Comparison of ENCODE assay signal across 2 cellular contexts in the genomic region with DNA sequence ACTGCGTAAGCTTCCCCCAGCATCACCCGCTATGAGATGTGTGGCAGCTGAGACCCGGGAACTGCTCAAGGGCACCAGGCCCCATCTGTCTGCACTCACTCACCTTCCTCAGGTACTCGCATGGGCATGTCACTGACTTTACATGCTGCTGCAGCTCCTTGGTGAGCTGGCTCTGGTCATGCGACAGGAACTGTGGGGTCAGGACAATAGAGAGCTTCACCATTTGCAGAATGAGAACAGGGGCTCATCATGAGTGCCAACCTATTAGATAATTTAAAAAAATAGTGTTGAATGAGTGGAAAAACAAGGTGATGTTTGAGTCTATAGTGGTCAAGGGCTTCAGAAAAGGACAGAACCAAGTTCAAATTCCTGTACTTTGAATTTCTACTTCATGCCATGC. TPM values are rescaled to one million over a fixed set of nuclear protein-coding genes. Genes with fewer than 3 reads are reported as not detected.
"Had no signal": no experiment of that assay in that cellular context is flagged by ENCODE, and none has a peak within 500 bp of the region (broad histone marks: within the 10 kb centered on the region; RNA-seq: fewer than 3 reads in every experiment).

No MANE protein-coding gene starts in this region.

RNA-seq across cellular contexts. Expression of gene NPIPB6, which starts 0.7 kb away (rescaled TPM):
- total RNA-seq: activated naive CD8-positive, alpha-beta T cell treated with anti-CD3 and anti-CD28 coated beads for 36 hours had no signal

RNA-seq across cellular contexts. Expression of gene EIF3CL, which starts 41.0 kb away (rescaled TPM):
- polyA plus RNA-seq: cardiac muscle cell had no signal
